Comparison of ENCODE assay signal across 1 cellular context in the genomic region with DNA sequence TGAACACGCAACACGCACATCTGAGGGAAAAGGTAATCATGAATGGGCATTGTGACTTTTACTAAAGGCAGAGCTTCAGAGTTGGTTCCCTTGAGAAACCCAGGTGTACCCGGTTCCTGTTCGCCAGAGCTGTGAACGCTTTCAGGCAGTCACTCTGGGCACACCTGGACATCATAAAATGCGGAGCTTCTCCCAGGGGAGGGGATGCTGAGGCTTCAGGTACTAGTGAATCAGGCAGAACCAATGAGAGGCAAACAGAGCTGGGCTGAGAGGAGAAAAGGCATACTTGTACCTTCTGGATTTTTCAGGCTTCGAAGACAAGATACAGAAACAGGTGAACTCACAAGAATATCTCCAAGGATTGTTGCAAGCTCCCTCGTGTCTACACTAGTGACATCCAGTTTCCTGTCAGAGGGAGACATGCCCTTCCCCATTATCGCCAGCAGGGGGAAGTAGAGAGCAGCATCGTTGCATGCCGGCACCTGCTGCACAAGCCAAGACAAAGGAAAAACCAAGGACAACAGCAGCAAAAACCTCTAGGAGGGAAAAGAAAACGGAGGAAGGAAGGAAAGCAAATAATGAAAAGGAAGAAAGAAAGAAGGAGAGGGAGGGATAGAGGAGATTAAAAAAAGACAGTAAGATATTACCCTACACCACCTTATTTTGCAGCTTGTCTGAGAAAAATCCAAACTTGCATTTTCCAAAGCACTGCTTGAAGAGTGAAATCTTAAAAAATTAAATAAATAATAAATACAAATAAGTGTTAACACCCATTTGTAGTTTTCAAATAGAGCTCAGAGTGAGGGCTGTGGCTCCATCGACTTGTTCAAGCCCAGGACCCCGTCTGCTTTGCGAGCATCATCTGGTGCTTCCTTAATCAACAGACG.
TF ChIP-seq lines count a peak whose summit lies in the region.

No MANE protein-coding gene starts in this region.

TF ChIP-seq in K562, 482 proteins besides CTCF, POLR2A, EP300 and RAD21 (continued from another document and continues in another):
- TF ChIP-seq, protein P1, sequence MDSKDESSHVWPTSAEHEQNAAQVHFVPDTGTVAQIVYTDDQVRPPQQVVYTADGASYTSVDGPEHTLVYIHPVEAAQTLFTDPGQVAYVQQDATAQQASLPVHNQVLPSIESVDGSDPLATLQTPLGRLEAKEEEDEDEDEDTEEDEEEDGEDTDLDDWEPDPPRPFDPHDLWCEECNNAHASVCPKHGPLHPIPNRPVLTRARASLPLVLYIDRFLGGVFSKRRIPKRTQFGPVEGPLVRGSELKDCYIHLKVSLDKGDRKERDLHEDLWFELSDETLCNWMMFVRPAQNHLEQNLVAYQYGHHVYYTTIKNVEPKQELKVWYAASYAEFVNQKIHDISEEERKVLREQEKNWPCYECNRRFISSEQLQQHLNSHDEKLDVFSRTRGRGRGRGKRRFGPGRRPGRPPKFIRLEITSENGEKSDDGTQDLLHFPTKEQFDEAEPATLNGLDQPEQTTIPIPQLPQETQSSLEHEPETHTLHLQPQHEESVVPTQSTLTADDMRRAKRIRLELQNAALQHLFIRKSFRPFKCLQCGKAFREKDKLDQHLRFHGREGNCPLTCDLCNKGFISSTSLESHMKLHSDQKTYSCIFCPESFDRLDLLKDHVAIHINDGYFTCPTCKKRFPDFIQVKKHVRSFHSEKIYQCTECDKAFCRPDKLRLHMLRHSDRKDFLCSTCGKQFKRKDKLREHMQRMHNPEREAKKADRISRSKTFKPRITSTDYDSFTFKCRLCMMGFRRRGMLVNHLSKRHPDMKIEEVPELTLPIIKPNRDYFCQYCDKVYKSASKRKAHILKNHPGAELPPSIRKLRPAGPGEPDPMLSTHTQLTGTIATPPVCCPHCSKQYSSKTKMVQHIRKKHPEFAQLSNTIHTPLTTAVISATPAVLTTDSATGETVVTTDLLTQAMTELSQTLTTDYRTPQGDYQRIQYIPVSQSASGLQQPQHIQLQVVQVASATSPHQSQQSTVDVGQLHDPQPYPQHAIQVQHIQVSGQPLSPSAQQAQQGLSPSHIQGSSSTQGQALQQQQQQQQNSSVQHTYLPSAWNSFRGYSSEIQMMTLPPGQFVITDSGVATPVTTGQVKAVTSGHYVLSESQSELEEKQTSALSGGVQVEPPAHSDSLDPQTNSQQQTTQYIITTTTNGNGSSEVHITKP (IDR thresholded peaks at IDR 0.05; ENCODE audit: partially characterized antibody), result no peak
- no peak for TF ChIP-seq ZNF57 (CRISPR knock-in tag; IDR thresholded peaks at IDR 0.05)
- TF ChIP-seq, protein P2, sequence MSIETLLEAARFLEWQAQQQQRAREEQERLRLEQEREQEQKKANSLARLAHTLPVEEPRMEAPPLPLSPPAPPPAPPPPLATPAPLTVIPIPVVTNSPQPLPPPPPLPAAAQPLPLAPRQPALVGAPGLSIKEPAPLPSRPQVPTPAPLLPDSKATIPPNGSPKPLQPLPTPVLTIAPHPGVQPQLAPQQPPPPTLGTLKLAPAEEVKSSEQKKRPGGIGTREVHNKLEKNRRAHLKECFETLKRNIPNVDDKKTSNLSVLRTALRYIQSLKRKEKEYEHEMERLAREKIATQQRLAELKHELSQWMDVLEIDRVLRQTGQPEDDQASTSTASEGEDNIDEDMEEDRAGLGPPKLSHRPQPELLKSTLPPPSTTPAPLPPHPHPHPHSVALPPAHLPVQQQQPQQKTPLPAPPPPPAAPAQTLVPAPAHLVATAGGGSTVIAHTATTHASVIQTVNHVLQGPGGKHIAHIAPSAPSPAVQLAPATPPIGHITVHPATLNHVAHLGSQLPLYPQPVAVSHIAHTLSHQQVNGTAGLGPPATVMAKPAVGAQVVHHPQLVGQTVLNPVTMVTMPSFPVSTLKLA (conservative IDR thresholded peaks at IDR 0.05), result peak in 1 of 2 experiments; percentile 49; a peak in 1 of 4 replicates
- TF ChIP-seq MYC (IDR thresholded peaks at IDR 0.05; ENCODE audit: low read depth, low read length), result peak; percentile 64
- no peak for TF ChIP-seq MYC (CRISPR knock-in tag; IDR thresholded peaks at IDR 0.05; ENCODE audit: borderline replicate concordance, low read depth)
- no peak for TF ChIP-seq HNRNPUL1 (IDR thresholded peaks at IDR 0.05; ENCODE audit: low read length)
- TF ChIP-seq NR2F6 (CRISPR knock-in tag; IDR thresholded peaks at IDR 0.05), result no peak
- no peak for TF ChIP-seq POLR3A (IDR thresholded peaks at IDR 0.05; ENCODE audit: borderline replicate concordance, extremely low read depth, insufficient read depth, insufficient read length)
- no peak for TF ChIP-seq BCOR (IDR thresholded peaks at IDR 0.05)
- no peak for TF ChIP-seq JUNB (CRISPR knock-in tag; conservative IDR thresholded peaks at IDR 0.05)
- no peak for TF ChIP-seq ZNF696 (CRISPR knock-in tag; conservative IDR thresholded peaks at IDR 0.05)
- no peak for TF ChIP-seq GATAD2B (IDR thresholded peaks at IDR 0.05; ENCODE audit: borderline replicate concordance)
- TF ChIP-seq BMI1 (IDR thresholded peaks at IDR 0.05; ENCODE audit: low read length), result 0 out of 2 replicates have a peak, but pooled peaks have one; percentile 39
- no peak for TF ChIP-seq SRF (CRISPR knock-in tag; IDR thresholded peaks at IDR 0.05)
- TF ChIP-seq POLR2B (IDR thresholded peaks at IDR 0.05; ENCODE audit: low read depth, partially characterized antibody), result no peak
- no peak for TF ChIP-seq ZSCAN32 (CRISPR knock-in tag; IDR thresholded peaks at IDR 0.05)
- TF ChIP-seq, protein P3, sequence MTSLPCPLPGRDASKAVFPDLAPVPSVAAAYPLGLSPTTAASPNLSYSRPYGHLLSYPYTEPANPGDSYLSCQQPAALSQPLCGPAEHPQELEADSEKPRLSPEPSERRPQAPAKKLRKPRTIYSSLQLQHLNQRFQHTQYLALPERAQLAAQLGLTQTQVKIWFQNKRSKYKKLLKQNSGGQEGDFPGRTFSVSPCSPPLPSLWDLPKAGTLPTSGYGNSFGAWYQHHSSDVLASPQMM (CRISPR knock-in tag; IDR thresholded peaks at IDR 0.05), result no peak
- 0 out of 2 replicates have a peak, but pooled peaks have one; percentile 32 for TF ChIP-seq KLF16 (IDR thresholded peaks at IDR 0.05)
- no peak for TF ChIP-seq ZNF274 (IDR thresholded peaks at IDR 0.05; ENCODE audit: borderline replicate concordance, low read depth, low read length)
- TF ChIP-seq TEAD2 (tag; IDR thresholded peaks at IDR 0.05), result no peak
- peak in 1 of 2 experiments; percentile 76; a peak in 1 of 4 replicates for TF ChIP-seq ARNT (IDR thresholded peaks at IDR 0.05)
- no peak for TF ChIP-seq BRCA1 (IDR thresholded peaks at IDR 0.05)
- TF ChIP-seq BRCA1 (CRISPR knock-in tag; IDR thresholded peaks at IDR 0.05), result no peak
- no peak for TF ChIP-seq ZNF224 (CRISPR knock-in tag; IDR thresholded peaks at IDR 0.05)
- TF ChIP-seq MEF2A (IDR thresholded peaks at IDR 0.05; ENCODE audit: control insufficient read depth, low read depth, low read length), result no peak
- TF ChIP-seq, protein P4, sequence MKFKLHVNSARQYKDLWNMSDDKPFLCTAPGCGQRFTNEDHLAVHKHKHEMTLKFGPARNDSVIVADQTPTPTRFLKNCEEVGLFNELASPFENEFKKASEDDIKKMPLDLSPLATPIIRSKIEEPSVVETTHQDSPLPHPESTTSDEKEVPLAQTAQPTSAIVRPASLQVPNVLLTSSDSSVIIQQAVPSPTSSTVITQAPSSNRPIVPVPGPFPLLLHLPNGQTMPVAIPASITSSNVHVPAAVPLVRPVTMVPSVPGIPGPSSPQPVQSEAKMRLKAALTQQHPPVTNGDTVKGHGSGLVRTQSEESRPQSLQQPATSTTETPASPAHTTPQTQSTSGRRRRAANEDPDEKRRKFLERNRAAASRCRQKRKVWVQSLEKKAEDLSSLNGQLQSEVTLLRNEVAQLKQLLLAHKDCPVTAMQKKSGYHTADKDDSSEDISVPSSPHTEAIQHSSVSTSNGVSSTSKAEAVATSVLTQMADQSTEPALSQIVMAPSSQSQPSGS (CRISPR knock-in tag; IDR thresholded peaks at IDR 0.05), result no peak
- TF ChIP-seq SRSF9 (IDR thresholded peaks at IDR 0.05; ENCODE audit: borderline replicate concordance, low read depth, low read length), result no peak
- TF ChIP-seq, protein P5, sequence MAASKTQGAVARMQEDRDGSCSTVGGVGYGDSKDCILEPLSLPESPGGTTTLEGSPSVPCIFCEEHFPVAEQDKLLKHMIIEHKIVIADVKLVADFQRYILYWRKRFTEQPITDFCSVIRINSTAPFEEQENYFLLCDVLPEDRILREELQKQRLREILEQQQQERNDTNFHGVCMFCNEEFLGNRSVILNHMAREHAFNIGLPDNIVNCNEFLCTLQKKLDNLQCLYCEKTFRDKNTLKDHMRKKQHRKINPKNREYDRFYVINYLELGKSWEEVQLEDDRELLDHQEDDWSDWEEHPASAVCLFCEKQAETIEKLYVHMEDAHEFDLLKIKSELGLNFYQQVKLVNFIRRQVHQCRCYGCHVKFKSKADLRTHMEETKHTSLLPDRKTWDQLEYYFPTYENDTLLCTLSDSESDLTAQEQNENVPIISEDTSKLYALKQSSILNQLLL (CRISPR knock-in tag; IDR thresholded peaks at IDR 0.05; ENCODE audit: borderline replicate concordance), result no peak
- no peak for TF ChIP-seq PHTF2 (CRISPR knock-in tag; IDR thresholded peaks at IDR 0.05)
- TF ChIP-seq, protein P6, sequence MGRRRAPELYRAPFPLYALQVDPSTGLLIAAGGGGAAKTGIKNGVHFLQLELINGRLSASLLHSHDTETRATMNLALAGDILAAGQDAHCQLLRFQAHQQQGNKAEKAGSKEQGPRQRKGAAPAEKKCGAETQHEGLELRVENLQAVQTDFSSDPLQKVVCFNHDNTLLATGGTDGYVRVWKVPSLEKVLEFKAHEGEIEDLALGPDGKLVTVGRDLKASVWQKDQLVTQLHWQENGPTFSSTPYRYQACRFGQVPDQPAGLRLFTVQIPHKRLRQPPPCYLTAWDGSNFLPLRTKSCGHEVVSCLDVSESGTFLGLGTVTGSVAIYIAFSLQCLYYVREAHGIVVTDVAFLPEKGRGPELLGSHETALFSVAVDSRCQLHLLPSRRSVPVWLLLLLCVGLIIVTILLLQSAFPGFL (CRISPR knock-in tag; IDR thresholded peaks at IDR 0.05), result no peak
- TF ChIP-seq GABPA (tag; conservative IDR thresholded peaks at IDR 0.05; ENCODE audit: low read depth), result no peak
- TF ChIP-seq MAFF (IDR thresholded peaks at IDR 0.05; ENCODE audit: low read length), result no peak
- no peak for TF ChIP-seq JUND (IDR thresholded peaks at IDR 0.05; ENCODE audit: borderline replicate concordance, low read depth, low read length)
- TF ChIP-seq JUND (tag; IDR thresholded peaks at IDR 0.05; ENCODE audit: borderline replicate concordance, low read depth, low read length), result no peak
- TF ChIP-seq ZNF3 (CRISPR knock-in tag; IDR thresholded peaks at IDR 0.05), result no peak
- TF ChIP-seq DDX20 (tag; IDR thresholded peaks at IDR 0.05; ENCODE audit: low read depth), result no peak
- TF ChIP-seq, protein P7, sequence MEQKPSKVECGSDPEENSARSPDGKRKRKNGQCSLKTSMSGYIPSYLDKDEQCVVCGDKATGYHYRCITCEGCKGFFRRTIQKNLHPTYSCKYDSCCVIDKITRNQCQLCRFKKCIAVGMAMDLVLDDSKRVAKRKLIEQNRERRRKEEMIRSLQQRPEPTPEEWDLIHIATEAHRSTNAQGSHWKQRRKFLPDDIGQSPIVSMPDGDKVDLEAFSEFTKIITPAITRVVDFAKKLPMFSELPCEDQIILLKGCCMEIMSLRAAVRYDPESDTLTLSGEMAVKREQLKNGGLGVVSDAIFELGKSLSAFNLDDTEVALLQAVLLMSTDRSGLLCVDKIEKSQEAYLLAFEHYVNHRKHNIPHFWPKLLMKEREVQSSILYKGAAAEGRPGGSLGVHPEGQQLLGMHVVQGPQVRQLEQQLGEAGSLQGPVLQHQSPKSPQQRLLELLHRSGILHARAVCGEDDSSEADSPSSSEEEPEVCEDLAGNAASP (IDR thresholded peaks at IDR 0.05), result no peak
- no peak for TF ChIP-seq ZNF232 (CRISPR knock-in tag; IDR thresholded peaks at IDR 0.05)
- no peak for TF ChIP-seq ZNF253 (CRISPR knock-in tag; conservative IDR thresholded peaks at IDR 0.05)
- no peak for TF ChIP-seq SAP30 (IDR thresholded peaks at IDR 0.05; ENCODE audit: borderline replicate concordance, insufficient read depth, low read depth, low read length, poor library complexity, severe bottlenecking)
- TF ChIP-seq HDAC1 (IDR thresholded peaks at IDR 0.05), result 0 out of 4 replicates have a peak, but pooled peaks of 1 of the 2 experiments have one; percentile 16
- TF ChIP-seq RBM25 (IDR thresholded peaks at IDR 0.05; ENCODE audit: low read depth, low read length, severe bottlenecking), result no peak
- TF ChIP-seq SMARCA4 (IDR thresholded peaks at IDR 0.05), result 0 out of 2 replicates have a peak, but pooled peaks have one; percentile 25
- peak; percentile 43 for TF ChIP-seq ARHGAP35 (IDR thresholded peaks at IDR 0.05; ENCODE audit: partially characterized antibody)
